7 cellular contexts compared by ENCODE assay signal in the genomic region with DNA sequence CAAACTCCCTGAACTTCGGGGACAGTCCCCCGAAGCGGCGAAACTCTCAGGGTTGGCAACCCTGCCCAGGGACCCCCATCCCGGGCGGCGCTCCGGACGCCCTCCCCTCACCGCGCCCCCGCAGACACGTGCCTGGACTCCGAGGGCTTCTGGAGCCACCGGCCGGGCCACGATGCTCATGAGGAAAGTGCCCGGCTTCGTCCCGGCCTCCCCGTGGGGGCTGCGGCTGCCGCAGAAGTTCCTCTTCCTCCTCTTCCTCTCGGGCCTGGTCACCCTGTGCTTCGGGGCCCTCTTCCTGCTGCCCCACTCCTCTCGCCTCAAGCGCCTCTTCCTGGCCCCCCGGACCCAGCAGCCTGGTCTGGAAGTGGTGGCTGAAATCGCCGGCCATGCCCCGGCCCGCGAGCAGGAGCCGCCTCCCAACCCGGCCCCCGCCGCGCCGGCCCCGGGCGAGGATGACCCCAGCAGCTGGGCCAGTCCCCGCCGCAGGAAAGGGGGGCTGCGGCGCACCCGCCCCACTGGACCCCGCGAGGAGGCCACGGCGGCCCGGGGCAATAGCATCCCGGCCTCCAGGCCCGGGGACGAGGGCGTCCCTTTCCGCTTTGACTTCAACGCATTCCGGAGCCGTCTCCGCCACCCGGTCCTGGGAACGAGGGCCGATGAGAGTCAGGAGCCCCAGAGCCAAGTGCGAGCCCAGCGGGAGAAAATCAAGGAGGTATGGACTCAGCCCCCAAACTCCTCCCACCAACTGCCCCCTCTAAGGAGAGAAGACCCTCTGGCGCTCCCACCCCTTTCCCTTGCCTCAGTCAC. TPM values are rescaled to one million over a fixed set of nuclear protein-coding genes. Genes with fewer than 3 reads are reported as not detected.
DNase-seq lines count a peak whose midpoint lies in the region; TF ChIP-seq lines count a peak whose summit lies in the region.

No MANE protein-coding gene starts in this region.

- peak in 1 of 2 experiments; percentile 22 for DNase-seq in HAP-1 (ENCODE audit: low spot score in 2 of 2)
- DNase-seq in activated CD4-positive, alpha-beta memory T cell treated with anti-CD3 and anti-CD28 coated beads, Interleukin-2, amount 10 ng/mL, durations not matched to agents 7 days and 5 days: no peak
- DNase-seq in glutamatergic neuron: peak; percentile 52
- no peak for DNase-seq in HCEC 1CT
- DNase-seq in DMS153 treated with DMSO at 0.1 percent for 48 hours (lab: John Stamatoyannopoulos, UW; ENCODE audit: unreplicated experiment): no peak
- no peak for DNase-seq in RKO (ENCODE audit: low spot score)

- H3K27ac Mint-ChIP-seq in activated CD4-positive, alpha-beta memory T cell treated with anti-CD3 and anti-CD28 coated beads, Interleukin-2, amount 10 ng/mL, durations not matched to agents 7 days and 5 days: peak overlapping the region; percentile 73
- no peak overlapping the region for H3K27ac Mint-ChIP-seq in glutamatergic neuron (ENCODE audit: unreplicated experiment)

- in situ Hi-C loops in HAP-1 (cut with MboI; ENCODE audit: low sequenced_read_pairs): no loop called here

- H3K9me3 Mint-ChIP-seq in activated CD4-positive, alpha-beta memory T cell treated with anti-CD3 and anti-CD28 coated beads, Interleukin-2, amount 10 ng/mL, durations not matched to agents 7 days and 5 days: no peaks in the 10 kb centered on the region
- H3K9me3 Mint-ChIP-seq in glutamatergic neuron (ENCODE audit: unreplicated experiment): peaks cover 5% of the 10 kb centered on the region

- H3K36me3 Mint-ChIP-seq in activated CD4-positive, alpha-beta memory T cell treated with anti-CD3 and anti-CD28 coated beads, Interleukin-2, amount 10 ng/mL, durations not matched to agents 7 days and 5 days (ENCODE audit: low read depth): peaks cover 13% of the 10 kb centered on the region
- no peaks in the 10 kb centered on the region for H3K36me3 Mint-ChIP-seq in glutamatergic neuron (ENCODE audit: unreplicated experiment)

- CTCF ChIA-PET in activated CD4-positive, alpha-beta memory T cell treated with anti-CD3 and anti-CD28 coated beads, Interleukin-2, amount 10 ng/mL, durations not matched to agents 7 days and 5 days (lab: Charles Lee): interaction anchor here (1.0 to 2.7 kb wide), 11 partner anchors 9 to 181 kb away, joined by 3 to 22 read pairs (median 6); no protein-coding TSS in a partner anchor

- TF ChIP-seq CTCF in glutamatergic neuron (IDR thresholded peaks at IDR 0.05; ENCODE audit: partially characterized antibody, unreplicated experiment): no peak

- peak overlapping the region; percentile 82 for H3K4me3 Mint-ChIP-seq in activated CD4-positive, alpha-beta memory T cell treated with anti-CD3 and anti-CD28 coated beads, Interleukin-2, amount 10 ng/mL, durations not matched to agents 7 days and 5 days
- H3K4me3 Mint-ChIP-seq in glutamatergic neuron (ENCODE audit: unreplicated experiment): peak overlapping the region; percentile 81

- peak overlapping the region; percentile 21 for H3K9ac ChIP-seq in rectal smooth muscle tissue (ENCODE audit: low read length)

- H3K27ac ChIP-seq in rectal smooth muscle tissue (ENCODE audit: low read depth, low read length): no peak overlapping the region

- peaks cover 39% of the 10 kb centered on the region for H3K27me3 Mint-ChIP-seq in activated CD4-positive, alpha-beta memory T cell treated with anti-CD3 and anti-CD28 coated beads, Interleukin-2, amount 10 ng/mL, durations not matched to agents 7 days and 5 days
- H3K27me3 Mint-ChIP-seq in glutamatergic neuron (ENCODE audit: unreplicated experiment): peaks cover 12% of the 10 kb centered on the region

- H3K36me3 ChIP-seq in HAP-1 (replicated peaks) (no peaks in the 10 kb centered on the region), rectal smooth muscle tissue (ENCODE audit: control insufficient read depth, insufficient read depth, low read length) (no peaks in the 10 kb centered on the region)

- no peaks in the 10 kb centered on the region; the same call in 1 of the 2 replicates for H3K9me3 ChIP-seq in HAP-1

- POLR2A ChIA-PET in activated CD4-positive, alpha-beta memory T cell treated with anti-CD3 and anti-CD28 coated beads, Interleukin-2, amount 10 ng/mL, durations not matched to agents 7 days and 5 days (lab: Charles Lee): interaction anchor here (0.7 to 3.3 kb wide), 5 partner anchors 14 to 59 kb away, joined by 4 to 22 read pairs (median 12); no protein-coding TSS in a partner anchor

- H3K4me1 ChIP-seq in HAP-1 (no peaks in the 10 kb centered on the region), rectal smooth muscle tissue (ENCODE audit: control insufficient read depth, insufficient read depth, low read length) (peaks cover 12% of the 10 kb centered on the region)

- no peaks in the 10 kb centered on the region for H3K27me3 ChIP-seq in HAP-1 (ENCODE audit: low read depth)
- H3K27me3 ChIP-seq in rectal smooth muscle tissue (ENCODE audit: control insufficient read depth, insufficient read depth, low read length): no peaks in the 10 kb centered on the region

- peaks cover 67% of the 10 kb centered on the region for H3K4me1 Mint-ChIP-seq in activated CD4-positive, alpha-beta memory T cell treated with anti-CD3 and anti-CD28 coated beads, Interleukin-2, amount 10 ng/mL, durations not matched to agents 7 days and 5 days
- H3K4me1 Mint-ChIP-seq in glutamatergic neuron (ENCODE audit: low read depth, unreplicated experiment): peaks cover 6% of the 10 kb centered on the region

- H3K4me3 ChIP-seq in HAP-1: peak overlapping the region; percentile 21
- H3K4me3 ChIP-seq in rectal smooth muscle tissue (ENCODE audit: low read length): peak overlapping the region; percentile 72

RNA-seq across cellular contexts. Expression of gene MAN1C1, which starts 1.2 kb away (rescaled TPM):
- 10 to 100 TPM; 22.3 to 24.1 TPM for total RNA-seq in activated CD4-positive, alpha-beta memory T cell treated with anti-CD3 and anti-CD28 coated beads, Interleukin-2, amount 10 ng/mL, durations not matched to agents 7 days and 5 days
- total RNA-seq in glutamatergic neuron (ENCODE audit: unreplicated experiment): 5.4 TPM
